1 cellular context compared by ENCODE assay signal in the genomic region with DNA sequence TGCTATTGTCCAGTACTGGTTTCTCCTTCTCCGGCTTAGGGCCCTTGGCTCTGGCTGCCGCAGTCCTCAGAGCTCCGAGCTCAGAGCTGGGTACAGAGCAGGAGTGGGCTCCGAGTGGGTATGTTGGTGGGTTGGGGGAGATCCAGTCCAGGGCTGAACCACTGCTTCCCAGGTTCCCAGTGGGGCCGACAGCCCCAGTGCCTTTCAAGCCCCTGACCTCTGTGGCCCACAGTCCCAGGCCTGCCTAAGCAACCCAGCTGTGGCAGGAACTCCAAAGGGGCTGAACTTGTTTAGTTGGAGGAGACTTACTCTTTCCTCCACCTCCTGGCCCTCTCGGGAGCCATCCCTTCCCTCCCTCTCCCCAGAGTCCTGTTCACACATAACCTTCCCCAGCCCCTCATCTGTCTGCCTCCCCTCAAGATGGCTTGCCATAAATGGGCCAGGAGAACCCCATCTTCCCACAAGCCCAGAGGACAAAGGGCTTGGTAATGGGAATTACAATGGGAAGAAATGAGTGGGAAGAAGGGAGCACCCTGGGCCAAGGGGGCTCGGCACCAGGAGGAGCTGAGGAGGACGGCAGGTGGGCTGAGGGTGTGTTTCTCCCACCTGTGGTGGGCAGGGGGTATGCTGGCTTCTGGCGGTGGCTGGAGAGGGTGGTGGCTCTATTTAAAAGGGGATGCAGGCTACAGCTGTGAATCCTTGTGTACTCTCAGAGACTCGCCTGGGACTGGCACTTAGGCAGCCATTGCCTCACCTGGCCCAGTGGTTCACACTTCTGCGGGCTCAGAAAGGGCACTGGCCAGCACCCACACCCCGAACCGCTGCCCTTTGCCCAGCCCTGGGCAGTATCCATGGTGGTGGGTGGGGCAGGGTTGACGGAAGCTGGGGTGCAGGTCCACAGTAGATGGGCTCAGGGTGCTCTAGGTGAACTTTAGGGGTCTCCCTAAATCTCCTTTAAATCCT.
TF ChIP-seq lines count a peak whose summit lies in the region.

No MANE protein-coding gene starts in this region.

TF ChIP-seq in HepG2, 621 proteins besides CTCF, POLR2A, EP300 and RAD21:
- TF ChIP-seq ZFAT (CRISPR knock-in tag; conservative IDR thresholded peaks at IDR 0.05) (no peak), ZNF496 (CRISPR knock-in tag; IDR thresholded peaks at IDR 0.05; ENCODE audit: insufficient replicate concordance) (no peak), ZNF383 (CRISPR knock-in tag; IDR thresholded peaks at IDR 0.05; ENCODE audit: borderline replicate concordance) (0 out of 2 replicates have a peak, but pooled peaks have one; percentile 39), POLR2G (IDR thresholded peaks at IDR 0.05; ENCODE audit: low read depth, low read length) (no peak), POGZ (CRISPR knock-in tag; IDR thresholded peaks at IDR 0.05) (no peak), ZNF687 (CRISPR knock-in tag; IDR thresholded peaks at IDR 0.05) (0 out of 2 replicates have a peak, but pooled peaks have one; percentile 18), ZNF556 (CRISPR knock-in tag; IDR thresholded peaks at IDR 0.05; ENCODE audit: borderline replicate concordance) (0 out of 2 replicates have a peak, but pooled peaks have one; percentile 28), MTA1 (CRISPR knock-in tag; IDR thresholded peaks at IDR 0.05; ENCODE audit: borderline replicate concordance) (0 out of 2 replicates have a peak, but pooled peaks have one; percentile 24), ZFX (CRISPR knock-in tag; IDR thresholded peaks at IDR 0.05; ENCODE audit: low read depth) (no peak), ARNTL (CRISPR knock-in tag; IDR thresholded peaks at IDR 0.05) (no peak), ZNF329 (CRISPR knock-in tag; IDR thresholded peaks at IDR 0.05; ENCODE audit: low read depth) (no peak), ZFP90 (CRISPR knock-in tag; IDR thresholded peaks at IDR 0.05; ENCODE audit: borderline replicate concordance) (no peak), SALL1 (CRISPR knock-in tag; IDR thresholded peaks at IDR 0.05) (no peak), PBX3 (CRISPR knock-in tag; IDR thresholded peaks at IDR 0.05; ENCODE audit: borderline replicate concordance) (no peak), ZNF574 (CRISPR knock-in tag; IDR thresholded peaks at IDR 0.05) (no peak), TFDP2 (CRISPR knock-in tag; IDR thresholded peaks at IDR 0.05) (no peak), ZNF724P (CRISPR knock-in tag; IDR thresholded peaks at IDR 0.05; ENCODE audit: borderline replicate concordance) (no peak), FIP1L1 (IDR thresholded peaks at IDR 0.05; ENCODE audit: borderline replicate concordance, insufficient read depth, low read depth, low read length) (no peak), ZNF562 (CRISPR knock-in tag; IDR thresholded peaks at IDR 0.05; ENCODE audit: borderline replicate concordance) (no peak), SP2 (CRISPR knock-in tag; IDR thresholded peaks at IDR 0.05) (no peak), GPN1 (CRISPR knock-in tag; IDR thresholded peaks at IDR 0.05; ENCODE audit: borderline replicate concordance) (no peak), ZBTB42 (CRISPR knock-in tag; IDR thresholded peaks at IDR 0.05) (no peak)
- TF ChIP-seq, protein P1, sequence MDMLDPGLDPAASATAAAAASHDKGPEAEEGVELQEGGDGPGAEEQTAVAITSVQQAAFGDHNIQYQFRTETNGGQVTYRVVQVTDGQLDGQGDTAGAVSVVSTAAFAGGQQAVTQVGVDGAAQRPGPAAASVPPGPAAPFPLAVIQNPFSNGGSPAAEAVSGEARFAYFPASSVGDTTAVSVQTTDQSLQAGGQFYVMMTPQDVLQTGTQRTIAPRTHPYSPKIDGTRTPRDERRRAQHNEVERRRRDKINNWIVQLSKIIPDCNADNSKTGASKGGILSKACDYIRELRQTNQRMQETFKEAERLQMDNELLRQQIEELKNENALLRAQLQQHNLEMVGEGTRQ (IDR thresholded peaks at IDR 0.05; ENCODE audit: low read depth, low read length), result no peak
- TF ChIP-seq, protein P1 (CRISPR knock-in tag; IDR thresholded peaks at IDR 0.05; ENCODE audit: borderline replicate concordance), result no peak
